ENCODE assay signal across 19 cellular contexts in genomic region chr22:43209523-43209890, GRCh38. TPM values are rescaled to one million over a fixed set of nuclear protein-coding genes. Genes with fewer than 3 reads are reported as not detected.
DNase-seq lines count a peak whose midpoint lies in the region; ATAC-seq and TF ChIP-seq lines count a peak whose summit lies in the region.
"Had no signal": no experiment of that assay in that cellular context is flagged by ENCODE, and none has a peak within 500 bp of the region (broad histone marks: within the 10 kb centered on the region; RNA-seq: fewer than 3 reads in every experiment).

No MANE protein-coding gene starts in this region.

- no peak overlapping the region for H3K4me3 ChIP-seq in osteoblast (ENCODE audit: insufficient read depth, low read length)
- H3K4me3 ChIP-seq: A549; BLaER1 treated with 17β-estradiol and CSF1 and Interleukin-3, amounts not matched to agents 10 nM and 100 nM had no signal

- no peaks in the 10 kb centered on the region for H3K9me3 ChIP-seq in osteoblast (ENCODE audit: low read depth, low read length)
- H3K9me3 ChIP-seq: A549; BLaER1 treated with 17β-estradiol and CSF1 and Interleukin-3, amounts not matched to agents 10 nM and 100 nM; Caco-2 had no signal

- no peaks in the 10 kb centered on the region for H3K36me3 ChIP-seq in osteoblast (ENCODE audit: insufficient read depth, low read length)
- H3K36me3 ChIP-seq: BLaER1 treated with 17β-estradiol and CSF1 and Interleukin-3, amounts not matched to agents 10 nM and 100 nM had no signal

- H3K4me3 Mint-ChIP-seq in nephron progenitor cell = no peak overlapping the region
- H3K4me3 Mint-ChIP-seq: B cell; CD4-positive, alpha-beta T cell; CD8-positive, alpha-beta T cell had no signal

- H3K27ac ChIP-seq in osteoblast (ENCODE audit: low read depth, low read length) = no peak overlapping the region
- H3K27ac ChIP-seq: 22Rv1; A549; BLaER1 treated with 17β-estradiol and CSF1 and Interleukin-3, amounts not matched to agents 10 nM and 100 nM; C4-2B had no signal

- no peaks in the 10 kb centered on the region for H3K27me3 ChIP-seq in osteoblast (ENCODE audit: insufficient read depth, low read length)
- H3K27me3 ChIP-seq: BLaER1 treated with 17β-estradiol and CSF1 and Interleukin-3, amounts not matched to agents 10 nM and 100 nM had no signal

- H3K4me1 Mint-ChIP-seq in nephron progenitor cell = peaks cover 34% of the 10 kb centered on the region

- no peak overlapping the region for H2AFZ ChIP-seq in osteoblast (ENCODE audit: low read length)

- DNase-seq in Right ventricle myocardium inferior (ENCODE audit: missing footprints) = peak; percentile 46
- DNase-seq in left cardiac atrium = no peak
- no peak for DNase-seq in nephron progenitor cell
- peak; percentile 61 for DNase-seq in osteoblast (ENCODE audit: insufficient read length, low spot score, missing footprints)
- DNase-seq in hepatic stellate cell (ENCODE audit: low spot score) = no peak
- DNase-seq in NCI-H187 treated with DMSO at 0.1 percent for 48 hours (lab: John Stamatoyannopoulos, UW) = no peak
- DNase-seq in stimulated activated CD4-positive, alpha-beta T cell treated with anti-CD3 and anti-CD28 coated beads, Interleukin-12 subunit alpha, Interleukin-12 subunit beta, amount 100 ng/mL, for 4 hours = no peak
- DNase-seq: AML-193; Caco-2; Calu3; CD4-positive, alpha-beta T cell; CD8-positive, alpha-beta T cell; DMS79 treated with DMSO at 0.1 percent for 48 hours; GF-D8 had no signal

- no peaks in the 10 kb centered on the region for H3K79me2 ChIP-seq in osteoblast (ENCODE audit: insufficient read depth, low read length)

- TF ChIP-seq CTCF in nephron progenitor cell (IDR thresholded peaks at IDR 0.05) = no peak
- TF ChIP-seq CTCF in osteoblast (IDR thresholded peaks at IDR 0.05; ENCODE audit: extremely low read depth, low read depth, low read length) = no peak

- no peak overlapping the region for H3K4me2 ChIP-seq in osteoblast (ENCODE audit: insufficient read depth, low read length)
- H3K4me2 ChIP-seq: A549; BLaER1 treated with 17β-estradiol and CSF1 and Interleukin-3, amounts not matched to agents 10 nM and 100 nM had no signal

- H3K36me3 Mint-ChIP-seq in nephron progenitor cell (ENCODE audit: low read depth) = no peaks in the 10 kb centered on the region
- H3K36me3 Mint-ChIP-seq: CD8-positive, alpha-beta T cell had no signal

- H3K27ac Mint-ChIP-seq in nephron progenitor cell = peak overlapping the region; percentile 25
- H3K27ac Mint-ChIP-seq: B cell; CD4-positive, alpha-beta T cell; CD8-positive, alpha-beta T cell had no signal

- H3K27me3 Mint-ChIP-seq in nephron progenitor cell (ENCODE audit: low read depth, poor library complexity) = peaks cover 11% of the 10 kb centered on the region
- H3K27me3 Mint-ChIP-seq: CD4-positive, alpha-beta T cell had no signal

- intact Hi-C loops in Right ventricle myocardium inferior (cut with DNase I) = no loop called here
- intact Hi-C loops in left cardiac atrium (cut with DNase I) = no loop called here

- no peaks in the 10 kb centered on the region for H3K4me1 ChIP-seq in osteoblast (ENCODE audit: insufficient read depth, low read length)
- H3K4me1 ChIP-seq: A549, Caco-2 had no signal

- H4K20me1 ChIP-seq in osteoblast (ENCODE audit: insufficient read depth, low read length) = no peaks in the 10 kb centered on the region

- H3K9me3 Mint-ChIP-seq in nephron progenitor cell = no peaks in the 10 kb centered on the region
- H3K9me3 Mint-ChIP-seq: CD4-positive, alpha-beta T cell; CD8-positive, alpha-beta T cell had no signal

- ATAC-seq in Right ventricle myocardium inferior (no peak), left cardiac atrium (no peak)
- ATAC-seq: A549; CD8-positive, alpha-beta T cell had no signal

RNA-seq across cellular contexts. Expression of gene TTLL12, which starts 22.6 kb away (rescaled TPM):
- total RNA-seq in Right ventricle myocardium inferior = 13.2 TPM
- 10 to 100 TPM in 1 of 2 donors, 1 to 10 TPM in 1; 9.3 to 10.3 TPM for total RNA-seq in left cardiac atrium
- total RNA-seq in osteoblast = 29.0 and 29.2 TPM in 2 replicates

RNA-seq across cellular contexts. Expression of gene TSPO, which starts 58.1 kb away (rescaled TPM):
- total RNA-seq in Right ventricle myocardium inferior = 136 TPM
- 100 to 1,000 TPM in 1 of 2 donors, 10 to 100 TPM in 1; 96.2 to 147 TPM for total RNA-seq in left cardiac atrium
- 274 and 297 TPM in 2 replicates for total RNA-seq in osteoblast

Comparison
In these comparisons a context has a peak if more than half of its experiments do, and no peak if none do; other contexts are left out.
1. DNase-seq: peak in Right ventricle myocardium inferior (single experiment) and osteoblast (single experiment); none in left cardiac atrium (single experiment), nephron progenitor cell (single experiment), hepatic stellate cell (single experiment), NCI-H187 treated with DMSO at 0.1 percent for 48 hours (single experiment) and stimulated activated CD4-positive, alpha-beta T cell treated with anti-CD3 and anti-CD28 coated beads, Interleukin-12 subunit alpha, Interleukin-12 subunit beta, amount 100 ng/mL, for 4 hours (single experiment).